8 cellular contexts compared by ENCODE assay signal in genomic region chr1:101259744-101260148, GRCh38. TPM values are rescaled to one million over a fixed set of nuclear protein-coding genes. Genes with fewer than 3 reads are reported as not detected.
A peak's percentile ranks its signal among the peaks of the same experiment; 100 is the strongest.
DNase-seq lines count a peak whose midpoint lies in the region; ATAC-seq and TF ChIP-seq lines count a peak whose summit lies in the region.

No MANE protein-coding gene starts in this region.

- peak overlapping the region; percentile 61 to 88 for H3K27ac Mint-ChIP-seq in natural killer cell

- no peaks in the 10 kb centered on the region for H3K9me3 Mint-ChIP-seq in natural killer cell

- peak; percentile 25 for DNase-seq in COLO829 (ENCODE audit: low spot score)
- DNase-seq in NCI-H460 (ENCODE audit: extremely low read depth, low read depth): peak; percentile 12
- peak; percentile 86 to 93 for DNase-seq in cardiac fibroblast (ENCODE audit: low read depth in 2 of 2)
- DNase-seq in natural killer cell: no peak
- DNase-seq in NCI-H82 treated with DMSO at 0.1 percent for 48 hours (lab: John Stamatoyannopoulos, UW; ENCODE audit: unreplicated experiment): no peak
- no peak for DNase-seq in MM.1S

- no peaks in the 10 kb centered on the region for H3K4me1 ChIP-seq in MM.1S (ENCODE audit: low read length)

- H3K27me3 Mint-ChIP-seq in natural killer cell (ENCODE audit: low read depth in 2 of 2): no peaks in the 10 kb centered on the region

- H3F3A ChIP-seq in MM.1S (ENCODE audit: insufficient read depth, low read length): no peaks in the 10 kb centered on the region

- H2AFZ ChIP-seq in MM.1S (ENCODE audit: low read length): no peak overlapping the region

- H3K36me3 Mint-ChIP-seq in natural killer cell: no peaks in the 10 kb centered on the region

- no peaks in the 10 kb centered on the region for H3K27me3 ChIP-seq in MM.1S (replicated peaks; ENCODE audit: insufficient read depth, low read length)

- no peaks in the 10 kb centered on the region for H4K20me1 ChIP-seq in MM.1S (ENCODE audit: insufficient read depth, low read length)

- H3K4me3 ChIP-seq in cardiac fibroblast (replicated peaks in 1 of 2; ENCODE audit: low read depth in 2 of 2, low read length in 2 of 2) (no peak overlapping the region), MM.1S (ENCODE audit: low read length) (no peak overlapping the region)

- intact Hi-C loops in natural killer cell (cut with micrococcal nuclease): no loop called here

- no peaks in the 10 kb centered on the region for H3K79me2 ChIP-seq in MM.1S (ENCODE audit: low read length)

- peak overlapping the region; percentile 6 for H3K4me3 Mint-ChIP-seq in natural killer cell

- peaks cover 56 to 67% of the 10 kb centered on the region in 2 donors for H3K4me1 Mint-ChIP-seq in natural killer cell

- no peak for TF ChIP-seq CTCF in cardiac fibroblast (IDR thresholded peaks at IDR 0.05; ENCODE audit: low read depth, low read length)
- TF ChIP-seq CTCF in natural killer cell (IDR thresholded peaks at IDR 0.05): no peak
- no peak for TF ChIP-seq CTCF in MM.1S (IDR thresholded peaks at IDR 0.05; ENCODE audit: low read length)

- H3K27ac ChIP-seq in MM.1S (ENCODE audit: low read length): no peak overlapping the region

- H3K9me3 ChIP-seq in MM.1S (replicated peaks; ENCODE audit: insufficient read depth, low read length): no peaks in the 10 kb centered on the region

- no peaks in the 10 kb centered on the region for H3K36me3 ChIP-seq in MM.1S (replicated peaks; ENCODE audit: insufficient read depth, low read length)

- H3K9me2 ChIP-seq in MM.1S (replicated peaks; ENCODE audit: insufficient read depth, low read length): no peaks in the 10 kb centered on the region

- H3K9ac ChIP-seq in MM.1S (ENCODE audit: low read length): no peak overlapping the region

- H3K4me2 ChIP-seq in MM.1S (ENCODE audit: low read depth, low read length): no peak overlapping the region

- ATAC-seq in natural killer cell: peak; percentile 47 to 64 (median 56)
- no peak for ATAC-seq in GM18873 (IDR thresholded peaks at IDR 0.05; ENCODE audit: low FRiP score, unreplicated experiment)
- ATAC-seq in GM21786 (IDR thresholded peaks at IDR 0.05; ENCODE audit: unreplicated experiment): no peak

RNA-seq across cellular contexts. Expression of gene S1PR1, which starts 22.9 kb away (rescaled TPM):
- total RNA-seq in NCI-H460 (2014; rRNA removed; shearing (Covaris generic)): not detected in 2 replicates
- polyA plus RNA-seq in NCI-H460 (2014; cell fraction: nucleus; rRNA removed): not detected in 2 replicates
- total RNA-seq in natural killer cell: 100 to 1,000 TPM in 1 of 3 donors, 10 to 100 TPM in 2; 33.5 to 114 (median 80.2) TPM

Comparison
In these comparisons a context has a peak if more than half of its experiments do, and no peak if none do; other contexts are left out.
1. DNase-seq: peak in COLO829 (single experiment), NCI-H460 (single experiment) and cardiac fibroblast (2 of 2); none in natural killer cell (single experiment), NCI-H82 treated with DMSO at 0.1 percent for 48 hours (single experiment) and MM.1S (single experiment).
2. ATAC-seq: peak in natural killer cell (3 of 3); none in GM18873 (single experiment) and GM21786 (single experiment).
3. RNA of gene S1PR1, which starts 22.9 kb away (total RNA-seq): 33.5 to 114 TPM in natural killer cell; not detected in NCI-H460; every median in the first group is over 10 times any median in the second.